ENCODE assay signal across 12 cellular contexts in the genomic region with DNA sequence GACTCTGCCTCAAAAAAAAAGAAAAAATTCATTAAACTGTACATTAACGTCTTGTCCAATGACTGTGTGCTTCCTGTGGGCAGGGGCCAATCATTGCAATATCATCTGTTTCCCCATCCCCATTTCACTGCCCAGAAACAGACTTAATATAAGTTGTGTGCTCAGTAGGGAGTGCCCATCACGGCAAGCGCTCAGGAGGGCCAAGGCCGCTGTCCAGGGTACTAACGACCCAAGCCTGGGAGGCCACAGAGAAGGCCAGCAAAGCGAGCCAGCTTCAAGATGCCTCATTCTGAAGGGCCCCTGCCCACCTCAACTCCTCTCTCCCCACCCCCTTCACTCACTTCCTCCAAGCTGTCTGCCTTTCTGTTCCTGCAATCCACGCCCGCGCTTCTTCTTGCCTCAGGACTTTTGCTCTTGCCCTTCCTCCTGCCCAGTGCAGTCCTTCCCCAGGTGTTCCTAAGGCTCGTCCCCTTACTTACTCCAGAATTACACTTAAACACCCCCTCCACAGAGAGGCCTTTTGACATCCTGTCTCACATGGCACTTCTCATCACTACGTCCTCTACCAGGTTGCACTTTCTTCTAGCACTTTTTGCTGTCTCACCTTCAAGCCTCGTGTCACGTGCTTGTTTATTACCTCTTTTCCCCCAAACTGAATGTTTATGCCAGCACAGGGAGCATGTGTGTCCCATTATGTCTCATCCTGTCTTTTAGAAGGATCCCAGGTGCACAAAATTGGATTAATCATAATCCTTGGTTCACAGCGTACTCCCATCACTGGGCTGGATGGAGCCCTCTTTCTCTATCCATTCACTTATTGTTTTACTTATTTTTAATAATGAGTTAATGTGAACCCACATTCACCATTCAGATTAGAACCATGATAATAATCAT. TPM values are rescaled to one million over a fixed set of nuclear protein-coding genes. Genes with fewer than 3 reads are reported as not detected.
A peak's percentile ranks its signal among the peaks of the same experiment; 100 is the strongest.
DNase-seq lines count a peak whose midpoint lies in the region; ATAC-seq and TF ChIP-seq lines count a peak whose summit lies in the region.
"Had no signal": no experiment of that assay in that cellular context is flagged by ENCODE, and none has a peak within 500 bp of the region (broad histone marks: within the 10 kb centered on the region; RNA-seq: fewer than 3 reads in every experiment).

No MANE protein-coding gene starts in this region.

- no peak overlapping the region for H3K4me3 Mint-ChIP-seq in stimulated activated effector memory CD8-positive, alpha-beta T cell treated with anti-CD3 and anti-CD28 coated beads, Interleukin-12 subunit alpha, Interleukin-12 subunit beta, amount 100 ng/mL, for 72 hours

- no peak overlapping the region for H3K27ac Mint-ChIP-seq in stimulated activated effector memory CD8-positive, alpha-beta T cell treated with anti-CD3 and anti-CD28 coated beads, Interleukin-12 subunit alpha, Interleukin-12 subunit beta, amount 100 ng/mL, for 72 hours

- DNase-seq in Daoy (ENCODE audit: low read depth) (peak; percentile 43), M059J (ENCODE audit: low read depth) (peak; percentile 31), astrocyte of the spinal cord (ENCODE audit: low read depth, low spot score) (peak; percentile 26), lung microvascular endothelial cell (ENCODE audit: low read depth in 2 of 2) (peak; percentile 54 to 56), D341Med (ENCODE audit: low spot score) (no peak), G401 (ENCODE audit: low spot score) (no peak)
- DNase-seq in stimulated activated effector memory CD8-positive, alpha-beta T cell treated with anti-CD3 and anti-CD28 coated beads, Interleukin-12 subunit alpha, Interleukin-12 subunit beta, amount 100 ng/mL, for 72 hours (ENCODE audit: low spot score in 2 of 2): no peak
- DNase-seq: activated T-cell treated with anti-CD3 and anti-CD28 coated beads, Interleukin-2, amount 50 U/mL, for 48 hours; COR-L47; NCI-H510A treated with DMSO at 0.1 percent for 48 hours; stimulated activated CD8-positive, alpha-beta memory T cell treated with anti-CD3 and anti-CD28 coated beads, Interleukin-4, amount 100 ng/mL, for 48 hours had no signal

- no peak for TF ChIP-seq CTCF in astrocyte of the spinal cord (IDR thresholded peaks at IDR 0.05; ENCODE audit: low read depth, low read length)

- peaks cover 4% of the 10 kb centered on the region for H3K36me3 Mint-ChIP-seq in stimulated activated effector memory CD8-positive, alpha-beta T cell treated with anti-CD3 and anti-CD28 coated beads, Interleukin-12 subunit alpha, Interleukin-12 subunit beta, amount 100 ng/mL, for 72 hours

- ATAC-seq in stimulated activated effector memory CD8-positive, alpha-beta T cell treated with anti-CD3 and anti-CD28 coated beads, Interleukin-12 subunit alpha, Interleukin-12 subunit beta, amount 100 ng/mL, for 72 hours: no peak
- ATAC-seq in GM21360 (IDR thresholded peaks at IDR 0.05; ENCODE audit: unreplicated experiment): no peak

- in situ Hi-C loops in astrocyte of the spinal cord (cut with HindIII; ENCODE audit: low sequenced_read_pairs): no loop called here
- in situ Hi-C loops in G401 (cut with HindIII; ENCODE audit: low sequenced_read_pairs): no loop called here

- no peak overlapping the region for H3K4me3 ChIP-seq in astrocyte of the spinal cord (ENCODE audit: low read depth, low read length)

- H3K4me1 Mint-ChIP-seq in stimulated activated effector memory CD8-positive, alpha-beta T cell treated with anti-CD3 and anti-CD28 coated beads, Interleukin-12 subunit alpha, Interleukin-12 subunit beta, amount 100 ng/mL, for 72 hours: peaks cover 6% of the 10 kb centered on the region

- H3K9me3 Mint-ChIP-seq in stimulated activated effector memory CD8-positive, alpha-beta T cell treated with anti-CD3 and anti-CD28 coated beads, Interleukin-12 subunit alpha, Interleukin-12 subunit beta, amount 100 ng/mL, for 72 hours: no peaks in the 10 kb centered on the region

RNA-seq across cellular contexts. Expression of a gene that starts 11.3 kb away (rescaled TPM):
- 0.69 and 3.1 TPM in 2 replicates for total RNA-seq in Daoy (2014; rRNA removed; shearing (Covaris generic))
- 0.17 and 0.30 TPM in 2 replicates for total RNA-seq in M059J (2014; rRNA removed; shearing (Covaris generic))
- total RNA-seq in lung microvascular endothelial cell: 0.20 and 0.22 TPM in 2 replicates
- total RNA-seq in G401 (2014; rRNA removed; shearing (Covaris generic)): not detected in 2 replicates

Comparison
In these comparisons a context has a peak if more than half of its experiments do, and no peak if none do; other contexts are left out.
1. DNase-seq: peak in Daoy (single experiment), M059J (single experiment), astrocyte of the spinal cord (single experiment) and lung microvascular endothelial cell (2 of 2); none in stimulated activated effector memory CD8-positive, alpha-beta T cell treated with anti-CD3 and anti-CD28 coated beads, Interleukin-12 subunit alpha, Interleukin-12 subunit beta, amount 100 ng/mL, for 72 hours (0 of 2), D341Med (single experiment) and G401 (single experiment).